In the genomic region with DNA sequence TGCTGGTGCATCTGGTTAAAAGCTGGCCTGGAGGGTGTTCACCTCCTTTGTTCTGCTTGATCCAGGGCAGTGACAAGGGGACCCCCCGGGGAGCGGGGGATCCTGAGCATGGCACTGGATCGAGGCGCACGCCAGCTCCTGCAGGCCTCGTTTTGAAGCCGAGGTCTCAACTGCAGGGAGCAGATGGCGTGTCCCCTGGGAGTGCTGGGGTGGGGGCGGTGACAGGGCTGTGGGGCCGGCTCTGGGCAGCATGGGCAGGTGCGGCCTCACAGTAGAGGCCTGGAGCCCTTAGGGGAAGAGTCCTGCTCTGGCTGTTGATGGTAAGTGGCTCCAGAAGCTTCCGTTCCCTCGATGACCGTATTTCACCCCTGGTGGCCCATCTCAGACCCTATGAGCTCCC, we compare ENCODE assay signal across 2 cellular contexts.
A peak's percentile ranks its signal among the peaks of the same experiment; 100 is the strongest.
TF ChIP-seq lines count a peak whose summit lies in the region.

No MANE protein-coding gene starts in this region.

TF ChIP-seq in HepG2, 621 proteins besides CTCF, POLR2A, EP300 and RAD21:
- TF ChIP-seq BHLHE40 (IDR thresholded peaks at IDR 0.05; ENCODE audit: low read length): no peak
- TF ChIP-seq AGO1 (IDR thresholded peaks at IDR 0.05; ENCODE audit: low read depth, low read length, poor library complexity, severe bottlenecking): peak; percentile 23

TF ChIP-seq in HEK293T, 16 proteins besides CTCF, POLR2A, EP300 and RAD21:
- TF ChIP-seq FOXK2 (IDR thresholded peaks at IDR 0.05): no peak
- no peak for TF ChIP-seq TARDBP (IDR thresholded peaks at IDR 0.05)
- no peak for TF ChIP-seq ARNT (IDR thresholded peaks at IDR 0.05)
- no peak for TF ChIP-seq BHLHE40 (IDR thresholded peaks at IDR 0.05; ENCODE audit: borderline replicate concordance)
- TF ChIP-seq CTBP1 (IDR thresholded peaks at IDR 0.05; ENCODE audit: borderline replicate concordance): no peak
